ENCODE assay signal across 8 cellular contexts in the genomic region with DNA sequence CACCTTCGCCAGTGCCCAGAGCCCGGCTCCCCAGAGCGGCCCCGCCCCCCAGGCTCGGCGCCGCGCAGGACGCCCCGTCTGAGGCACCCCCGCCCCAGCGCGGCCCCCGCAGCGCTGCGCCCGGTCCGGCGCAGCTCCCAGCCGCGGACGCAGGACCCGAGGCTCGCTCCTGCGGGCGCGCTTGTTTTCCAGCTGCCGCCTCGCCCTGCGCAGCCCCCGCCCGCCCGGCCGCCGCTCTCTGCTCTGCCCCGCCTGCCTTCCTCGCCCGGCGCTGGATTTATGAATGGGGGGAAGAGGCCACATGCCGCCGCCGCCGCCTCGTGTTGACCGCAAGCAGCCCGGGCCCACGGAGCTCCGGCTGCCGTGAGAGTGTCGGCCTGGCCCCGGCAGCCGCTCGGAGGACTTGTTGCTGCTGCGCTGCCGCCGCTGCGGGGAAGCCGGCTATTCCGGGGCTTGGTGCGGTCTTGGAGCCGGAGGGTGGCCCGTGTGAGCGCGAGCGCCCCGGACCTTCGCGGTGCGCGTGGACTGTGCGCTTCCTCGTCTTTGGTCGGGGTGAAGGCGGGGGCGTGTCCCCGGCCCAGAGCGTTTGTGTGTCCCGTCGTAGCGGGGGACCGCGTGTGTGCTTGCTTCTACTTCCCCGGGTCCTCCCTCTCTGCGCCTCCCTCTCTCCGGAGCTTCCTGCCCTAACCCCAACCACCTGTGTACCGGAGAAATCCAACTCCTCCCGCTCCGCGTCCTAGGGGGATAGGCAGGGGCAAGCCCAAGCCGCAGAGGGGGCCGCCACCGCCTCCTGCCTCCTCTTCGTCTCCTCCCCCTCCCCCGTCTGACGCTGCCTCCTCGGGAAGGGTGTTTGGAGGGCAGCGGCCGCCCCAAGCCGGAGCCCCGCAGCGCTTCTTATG. TPM values are rescaled to one million over a fixed set of nuclear protein-coding genes. Genes with fewer than 3 reads are reported as not detected.
DNase-seq lines count a peak whose midpoint lies in the region; ATAC-seq and TF ChIP-seq lines count a peak whose summit lies in the region.

No MANE protein-coding gene starts in this region.

- no peak overlapping the region for H4K91ac ChIP-seq in H9 (ENCODE audit: insufficient read length, low read depth, low read length)

- H3K27ac Mint-ChIP-seq in H9 = no peak overlapping the region

- H2BK120ac ChIP-seq in H9 (ENCODE audit: low read depth, low read length, poor library complexity, severe bottlenecking) = no peak overlapping the region

- H3K36me3 ChIP-seq in right lobe of liver = no peaks in the 10 kb centered on the region

- H3K23ac ChIP-seq in H9 (ENCODE audit: insufficient read length, low read depth, low read length) = no peak overlapping the region

- TF ChIP-seq POLR2A in right lobe of liver (IDR thresholded peaks at IDR 0.05) = no peak

- peaks cover 44% of the 10 kb centered on the region for H3K27me3 Mint-ChIP-seq in H9 (ENCODE audit: low read depth)

- no peak overlapping the region for H2BK15ac ChIP-seq in H9 (ENCODE audit: low read depth, low read length)

- H3K36me3 Mint-ChIP-seq in H9 (ENCODE audit: insufficient read depth in 1 of 3, low read depth in 3 of 3) = peaks cover 0 to 2% (median 0%) of the 10 kb centered on the region in 3 experiments; a peak in 3 of 7 replicates

- no peak overlapping the region for H3T11ph ChIP-seq in H9 (ENCODE audit: low read length)

- intact Hi-C loops in right lobe of liver (cut with DNase I) = no loop called here

- H3K27me3 ChIP-seq in H9 (ENCODE audit: insufficient read depth, low read length) = peaks cover 9% of the 10 kb centered on the region; the same call in 1 of the 2 replicates
- peaks cover 0 to 5% of the 10 kb centered on the region in 2 donors for H3K27me3 ChIP-seq in right lobe of liver

- H3K4me2 ChIP-seq in H9 (ENCODE audit: insufficient read depth, insufficient read length, low read length) = peak overlapping the region; percentile 77

- peak overlapping the region; percentile 73 to 87 for H3K4me3 Mint-ChIP-seq in H9

- no CpG with 5 or more reads among the region's 101 CpGs for WGBS in H9 (ENCODE audit: extremely low coverage, insufficient read length, low lambda C conversion rate)
- 1% methylated on average over 12 of the region's 101 CpGs for WGBS in right lobe of liver (ENCODE audit: insufficient coverage, low coverage, low lambda C conversion rate, missing lambda C conversion rate)

- H4K20me1 ChIP-seq in H9 (ENCODE audit: control insufficient read depth, insufficient read depth, insufficient read length) = no peaks in the 10 kb centered on the region

- ATAC-seq in activated CD4-positive, CD25-positive, alpha-beta regulatory T cell treated with anti-CD3 and anti-CD28 coated beads, Interleukin-2, amount 50 U/mL, for 24 hours = peak; percentile 6 to 11
- peak; percentile 3 to 14 (median 6) for ATAC-seq in right lobe of liver

- peaks cover 29 to 42% of the 10 kb centered on the region in 2 experiments for H3K4me1 Mint-ChIP-seq in H9

- H3K23me2 ChIP-seq in H9 (ENCODE audit: insufficient read length, low read depth, low read length, poor library complexity, severe bottlenecking) = peaks cover 19% of the 10 kb centered on the region

- no peak overlapping the region for H4K8ac ChIP-seq in H9 (replicated peaks; ENCODE audit: insufficient read length, low read depth, low read length)

- no peak overlapping the region for H2AFZ ChIP-seq in H9 (ENCODE audit: low read length)

- no peak overlapping the region for H3K56ac ChIP-seq in H9 (ENCODE audit: insufficient read length, low read depth, low read length)

- no peak overlapping the region for H3K4ac ChIP-seq in H9 (ENCODE audit: low read depth, low read length)

- no peak overlapping the region for H4K5ac ChIP-seq in H9 (ENCODE audit: insufficient read length, low read depth, low read length)

- no peak overlapping the region for H3K9ac ChIP-seq in H9 (ENCODE audit: extremely low read depth, insufficient read length, low read length)

- no peak overlapping the region for H2BK12ac ChIP-seq in H9 (ENCODE audit: insufficient read length, low read depth, low read length)

- no peaks in the 10 kb centered on the region for H3K9me3 ChIP-seq in H9 (ENCODE audit: control insufficient read depth, low read depth, low read length)
- H3K9me3 ChIP-seq in right lobe of liver = no peaks in the 10 kb centered on the region

- H3K27ac ChIP-seq in H9 (ENCODE audit: insufficient read length, low read depth, low read length) (no peak overlapping the region), right lobe of liver (peak overlapping the region in 2 of 3 donors; percentile 49 to 63)

- H3K4me3 ChIP-seq in choroid plexus epithelial cell (ENCODE audit: low read depth, low read length) = peak overlapping the region; percentile 46
- H3K4me3 ChIP-seq in right lobe of liver = peak overlapping the region; percentile 49 to 69 (median 58)

- H3K4me1 ChIP-seq in H9 (ENCODE audit: insufficient read depth, low read length) = peaks cover 3% of the 10 kb centered on the region; the same call in 1 of the 2 replicates
- peaks cover 0 to 21% (median 0%) of the 10 kb centered on the region in 4 donors for H3K4me1 ChIP-seq in right lobe of liver

- peak overlapping the region; percentile 62 for H3K14ac ChIP-seq in H9 (ENCODE audit: insufficient read depth, low read length)

- no peak overlapping the region for H2AK5ac ChIP-seq in H9 (ENCODE audit: insufficient read length, low read length)

- H3K79me1 ChIP-seq in H9 (ENCODE audit: insufficient read depth, low read depth, low read length, poor library complexity, severe bottlenecking) = no peaks in the 10 kb centered on the region

- H3K18ac ChIP-seq in H9 (ENCODE audit: insufficient read length, low read depth, low read length) = peak overlapping the region; percentile 11

- no peak overlapping the region for H2BK20ac ChIP-seq in H9 (ENCODE audit: low read depth, low read length, poor library complexity, severe bottlenecking)

- DNase-seq in EL = peak; percentile 52
- DNase-seq in H9 = peak; percentile 56
- DNase-seq in NCI-H128 (lab: John Stamatoyannopoulos, UW; ENCODE audit: unreplicated experiment) = peak; percentile 32
- DNase-seq in choroid plexus epithelial cell (ENCODE audit: low read depth) = peak; percentile 25
- peak in 1 of 3 donors; percentile 56 for DNase-seq in right lobe of liver
- peak; percentile 19 for DNase-seq in stimulated activated CD8-positive, alpha-beta memory T cell treated with anti-CD3 and anti-CD28 coated beads, Interleukin-12 subunit alpha, Interleukin-12 subunit beta, amount 100 ng/mL, for 24 hours (ENCODE audit: extremely low read depth)
- DNase-seq in SK-N-DZ (ENCODE audit: low spot score) = no peak

- H2BK5ac ChIP-seq in H9 (ENCODE audit: insufficient read length, low read length) = no peak overlapping the region

- TF ChIP-seq CTCF in H9 (conservative IDR thresholded peaks at IDR 0.05) (no peak), choroid plexus epithelial cell (conservative IDR thresholded peaks at IDR 0.05; ENCODE audit: low read depth, low read length) (no peak), right lobe of liver (IDR thresholded peaks at IDR 0.05) (no peak)

- no peaks in the 10 kb centered on the region for H3K79me2 ChIP-seq in H9 (ENCODE audit: insufficient read depth, low read length)

- no peaks in the 10 kb centered on the region; a peak in 2 of 5 replicates for H3K9me3 Mint-ChIP-seq in H9

RNA-seq across cellular contexts. Expression of gene KCNC4, which starts 0.7 kb away (rescaled TPM):
- total RNA-seq in H9 (2021) (8.4 and 8.9 TPM in 2 replicates), right lobe of liver (1 to 10 TPM in 4 of 6 experiments, under 1 TPM in 2; 0.37 to 4.4 (median 1.7) TPM)
- 3.1 and 3.8 TPM in 2 replicates for polyA plus RNA-seq in SK-N-DZ (2014; cell fraction: cytosol; rRNA removed)
- polyA plus RNA-seq in SK-N-DZ (2014; cell fraction: nucleus; rRNA removed) = 3.8 and 8.3 TPM in 2 replicates
